1 cellular context compared by ENCODE assay signal in the genomic region with DNA sequence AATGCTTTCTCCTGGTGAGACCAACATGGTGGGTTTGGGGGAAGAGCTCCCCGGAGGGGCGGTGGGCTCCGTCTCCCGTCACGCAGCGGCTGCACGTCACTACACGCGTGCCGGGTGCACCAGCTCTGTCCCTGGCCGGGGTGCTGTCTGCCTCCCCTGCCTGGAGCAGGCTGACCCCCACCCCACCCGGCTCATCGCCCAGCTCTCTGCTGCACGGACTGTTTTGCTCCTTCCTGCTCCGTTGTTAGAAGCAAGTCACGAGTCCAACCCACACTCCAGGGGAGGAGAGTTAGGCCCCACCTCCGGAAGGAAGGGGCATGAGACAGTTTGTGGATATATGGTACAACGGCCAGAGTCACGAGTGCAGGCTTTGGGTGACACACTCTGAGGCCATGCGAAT.
TF ChIP-seq lines count a peak whose summit lies in the region.

No MANE protein-coding gene starts in this region.

TF ChIP-seq in HepG2, 621 proteins besides CTCF, POLR2A, EP300 and RAD21 (continued from another document):
- TF ChIP-seq, protein P1, sequence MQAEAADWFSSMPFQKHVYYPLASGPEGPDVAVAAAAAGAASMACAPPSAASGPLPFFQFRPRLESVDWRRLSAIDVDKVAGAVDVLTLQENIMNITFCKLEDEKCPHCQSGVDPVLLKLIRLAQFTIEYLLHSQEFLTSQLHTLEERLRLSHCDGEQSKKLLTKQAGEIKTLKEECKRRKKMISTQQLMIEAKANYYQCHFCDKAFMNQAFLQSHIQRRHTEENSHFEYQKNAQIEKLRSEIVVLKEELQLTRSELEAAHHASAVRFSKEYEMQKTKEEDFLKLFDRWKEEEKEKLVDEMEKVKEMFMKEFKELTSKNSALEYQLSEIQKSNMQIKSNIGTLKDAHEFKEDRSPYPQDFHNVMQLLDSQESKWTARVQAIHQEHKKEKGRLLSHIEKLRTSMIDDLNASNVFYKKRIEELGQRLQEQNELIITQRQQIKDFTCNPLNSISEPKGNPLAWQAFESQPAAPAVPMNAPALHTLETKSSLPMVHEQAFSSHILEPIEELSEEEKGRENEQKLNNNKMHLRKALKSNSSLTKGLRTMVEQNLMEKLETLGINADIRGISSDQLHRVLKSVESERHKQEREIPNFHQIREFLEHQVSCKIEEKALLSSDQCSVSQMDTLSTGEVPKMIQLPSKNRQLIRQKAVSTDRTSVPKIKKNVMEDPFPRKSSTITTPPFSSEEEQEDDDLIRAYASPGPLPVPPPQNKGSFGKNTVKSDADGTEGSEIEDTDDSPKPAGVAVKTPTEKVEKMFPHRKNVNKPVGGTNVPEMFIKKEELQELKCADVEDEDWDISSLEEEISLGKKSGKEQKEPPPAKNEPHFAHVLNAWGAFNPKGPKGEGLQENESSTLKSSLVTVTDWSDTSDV (CRISPR knock-in tag; IDR thresholded peaks at IDR 0.05): no peak
- TF ChIP-seq SRSF4 (IDR thresholded peaks at IDR 0.05; ENCODE audit: low read depth, low read length, poor library complexity, severe bottlenecking) (no peak), ZBTB38 (CRISPR knock-in tag; IDR thresholded peaks at IDR 0.05) (no peak), U2AF2 (IDR thresholded peaks at IDR 0.05; ENCODE audit: low read depth, low read length) (no peak), HOXD1 (CRISPR knock-in tag; IDR thresholded peaks at IDR 0.05) (no peak), BRD4 (CRISPR knock-in tag; IDR thresholded peaks at IDR 0.05) (no peak), ZNF703 (CRISPR knock-in tag; IDR thresholded peaks at IDR 0.05; ENCODE audit: borderline replicate concordance) (no peak)
- TF ChIP-seq, protein P2, sequence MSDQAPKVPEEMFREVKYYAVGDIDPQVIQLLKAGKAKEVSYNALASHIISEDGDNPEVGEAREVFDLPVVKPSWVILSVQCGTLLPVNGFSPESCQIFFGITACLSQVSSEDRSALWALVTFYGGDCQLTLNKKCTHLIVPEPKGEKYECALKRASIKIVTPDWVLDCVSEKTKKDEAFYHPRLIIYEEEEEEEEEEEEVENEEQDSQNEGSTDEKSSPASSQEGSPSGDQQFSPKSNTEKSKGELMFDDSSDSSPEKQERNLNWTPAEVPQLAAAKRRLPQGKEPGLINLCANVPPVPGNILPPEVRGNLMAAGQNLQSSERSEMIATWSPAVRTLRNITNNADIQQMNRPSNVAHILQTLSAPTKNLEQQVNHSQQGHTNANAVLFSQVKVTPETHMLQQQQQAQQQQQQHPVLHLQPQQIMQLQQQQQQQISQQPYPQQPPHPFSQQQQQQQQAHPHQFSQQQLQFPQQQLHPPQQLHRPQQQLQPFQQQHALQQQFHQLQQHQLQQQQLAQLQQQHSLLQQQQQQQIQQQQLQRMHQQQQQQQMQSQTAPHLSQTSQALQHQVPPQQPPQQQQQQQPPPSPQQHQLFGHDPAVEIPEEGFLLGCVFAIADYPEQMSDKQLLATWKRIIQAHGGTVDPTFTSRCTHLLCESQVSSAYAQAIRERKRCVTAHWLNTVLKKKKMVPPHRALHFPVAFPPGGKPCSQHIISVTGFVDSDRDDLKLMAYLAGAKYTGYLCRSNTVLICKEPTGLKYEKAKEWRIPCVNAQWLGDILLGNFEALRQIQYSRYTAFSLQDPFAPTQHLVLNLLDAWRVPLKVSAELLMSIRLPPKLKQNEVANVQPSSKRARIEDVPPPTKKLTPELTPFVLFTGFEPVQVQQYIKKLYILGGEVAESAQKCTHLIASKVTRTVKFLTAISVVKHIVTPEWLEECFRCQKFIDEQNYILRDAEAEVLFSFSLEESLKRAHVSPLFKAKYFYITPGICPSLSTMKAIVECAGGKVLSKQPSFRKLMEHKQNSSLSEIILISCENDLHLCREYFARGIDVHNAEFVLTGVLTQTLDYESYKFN (CRISPR knock-in tag; conservative IDR thresholded peaks at IDR 0.05): no peak
- TF ChIP-seq, protein P3, sequence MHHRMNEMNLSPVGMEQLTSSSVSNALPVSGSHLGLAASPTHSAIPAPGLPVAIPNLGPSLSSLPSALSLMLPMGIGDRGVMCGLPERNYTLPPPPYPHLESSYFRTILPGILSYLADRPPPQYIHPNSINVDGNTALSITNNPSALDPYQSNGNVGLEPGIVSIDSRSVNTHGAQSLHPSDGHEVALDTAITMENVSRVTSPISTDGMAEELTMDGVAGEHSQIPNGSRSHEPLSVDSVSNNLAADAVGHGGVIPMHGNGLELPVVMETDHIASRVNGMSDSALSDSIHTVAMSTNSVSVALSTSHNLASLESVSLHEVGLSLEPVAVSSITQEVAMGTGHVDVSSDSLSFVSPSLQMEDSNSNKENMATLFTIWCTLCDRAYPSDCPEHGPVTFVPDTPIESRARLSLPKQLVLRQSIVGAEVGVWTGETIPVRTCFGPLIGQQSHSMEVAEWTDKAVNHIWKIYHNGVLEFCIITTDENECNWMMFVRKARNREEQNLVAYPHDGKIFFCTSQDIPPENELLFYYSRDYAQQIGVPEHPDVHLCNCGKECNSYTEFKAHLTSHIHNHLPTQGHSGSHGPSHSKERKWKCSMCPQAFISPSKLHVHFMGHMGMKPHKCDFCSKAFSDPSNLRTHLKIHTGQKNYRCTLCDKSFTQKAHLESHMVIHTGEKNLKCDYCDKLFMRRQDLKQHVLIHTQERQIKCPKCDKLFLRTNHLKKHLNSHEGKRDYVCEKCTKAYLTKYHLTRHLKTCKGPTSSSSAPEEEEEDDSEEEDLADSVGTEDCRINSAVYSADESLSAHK (CRISPR knock-in tag; IDR thresholded peaks at IDR 0.05; ENCODE audit: borderline replicate concordance): no peak
- TF ChIP-seq, protein P4, sequence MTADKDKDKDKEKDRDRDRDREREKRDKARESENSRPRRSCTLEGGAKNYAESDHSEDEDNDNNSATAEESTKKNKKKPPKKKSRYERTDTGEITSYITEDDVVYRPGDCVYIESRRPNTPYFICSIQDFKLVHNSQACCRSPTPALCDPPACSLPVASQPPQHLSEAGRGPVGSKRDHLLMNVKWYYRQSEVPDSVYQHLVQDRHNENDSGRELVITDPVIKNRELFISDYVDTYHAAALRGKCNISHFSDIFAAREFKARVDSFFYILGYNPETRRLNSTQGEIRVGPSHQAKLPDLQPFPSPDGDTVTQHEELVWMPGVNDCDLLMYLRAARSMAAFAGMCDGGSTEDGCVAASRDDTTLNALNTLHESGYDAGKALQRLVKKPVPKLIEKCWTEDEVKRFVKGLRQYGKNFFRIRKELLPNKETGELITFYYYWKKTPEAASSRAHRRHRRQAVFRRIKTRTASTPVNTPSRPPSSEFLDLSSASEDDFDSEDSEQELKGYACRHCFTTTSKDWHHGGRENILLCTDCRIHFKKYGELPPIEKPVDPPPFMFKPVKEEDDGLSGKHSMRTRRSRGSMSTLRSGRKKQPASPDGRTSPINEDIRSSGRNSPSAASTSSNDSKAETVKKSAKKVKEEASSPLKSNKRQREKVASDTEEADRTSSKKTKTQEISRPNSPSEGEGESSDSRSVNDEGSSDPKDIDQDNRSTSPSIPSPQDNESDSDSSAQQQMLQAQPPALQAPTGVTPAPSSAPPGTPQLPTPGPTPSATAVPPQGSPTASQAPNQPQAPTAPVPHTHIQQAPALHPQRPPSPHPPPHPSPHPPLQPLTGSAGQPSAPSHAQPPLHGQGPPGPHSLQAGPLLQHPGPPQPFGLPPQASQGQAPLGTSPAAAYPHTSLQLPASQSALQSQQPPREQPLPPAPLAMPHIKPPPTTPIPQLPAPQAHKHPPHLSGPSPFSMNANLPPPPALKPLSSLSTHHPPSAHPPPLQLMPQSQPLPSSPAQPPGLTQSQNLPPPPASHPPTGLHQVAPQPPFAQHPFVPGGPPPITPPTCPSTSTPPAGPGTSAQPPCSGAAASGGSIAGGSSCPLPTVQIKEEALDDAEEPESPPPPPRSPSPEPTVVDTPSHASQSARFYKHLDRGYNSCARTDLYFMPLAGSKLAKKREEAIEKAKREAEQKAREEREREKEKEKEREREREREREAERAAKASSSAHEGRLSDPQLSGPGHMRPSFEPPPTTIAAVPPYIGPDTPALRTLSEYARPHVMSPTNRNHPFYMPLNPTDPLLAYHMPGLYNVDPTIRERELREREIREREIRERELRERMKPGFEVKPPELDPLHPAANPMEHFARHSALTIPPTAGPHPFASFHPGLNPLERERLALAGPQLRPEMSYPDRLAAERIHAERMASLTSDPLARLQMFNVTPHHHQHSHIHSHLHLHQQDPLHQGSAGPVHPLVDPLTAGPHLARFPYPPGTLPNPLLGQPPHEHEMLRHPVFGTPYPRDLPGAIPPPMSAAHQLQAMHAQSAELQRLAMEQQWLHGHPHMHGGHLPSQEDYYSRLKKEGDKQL (CRISPR knock-in tag; IDR thresholded peaks at IDR 0.05; ENCODE audit: low read depth): no peak
- TF ChIP-seq, protein P5, sequence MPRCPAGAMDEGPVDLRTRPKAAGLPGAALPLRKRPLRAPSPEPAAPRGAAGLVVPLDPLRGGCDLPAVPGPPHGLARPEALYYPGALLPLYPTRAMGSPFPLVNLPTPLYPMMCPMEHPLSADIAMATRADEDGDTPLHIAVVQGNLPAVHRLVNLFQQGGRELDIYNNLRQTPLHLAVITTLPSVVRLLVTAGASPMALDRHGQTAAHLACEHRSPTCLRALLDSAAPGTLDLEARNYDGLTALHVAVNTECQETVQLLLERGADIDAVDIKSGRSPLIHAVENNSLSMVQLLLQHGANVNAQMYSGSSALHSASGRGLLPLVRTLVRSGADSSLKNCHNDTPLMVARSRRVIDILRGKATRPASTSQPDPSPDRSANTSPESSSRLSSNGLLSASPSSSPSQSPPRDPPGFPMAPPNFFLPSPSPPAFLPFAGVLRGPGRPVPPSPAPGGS (CRISPR knock-in tag; IDR thresholded peaks at IDR 0.05): no peak
